1 cellular context compared by ENCODE assay signal in the genomic region with DNA sequence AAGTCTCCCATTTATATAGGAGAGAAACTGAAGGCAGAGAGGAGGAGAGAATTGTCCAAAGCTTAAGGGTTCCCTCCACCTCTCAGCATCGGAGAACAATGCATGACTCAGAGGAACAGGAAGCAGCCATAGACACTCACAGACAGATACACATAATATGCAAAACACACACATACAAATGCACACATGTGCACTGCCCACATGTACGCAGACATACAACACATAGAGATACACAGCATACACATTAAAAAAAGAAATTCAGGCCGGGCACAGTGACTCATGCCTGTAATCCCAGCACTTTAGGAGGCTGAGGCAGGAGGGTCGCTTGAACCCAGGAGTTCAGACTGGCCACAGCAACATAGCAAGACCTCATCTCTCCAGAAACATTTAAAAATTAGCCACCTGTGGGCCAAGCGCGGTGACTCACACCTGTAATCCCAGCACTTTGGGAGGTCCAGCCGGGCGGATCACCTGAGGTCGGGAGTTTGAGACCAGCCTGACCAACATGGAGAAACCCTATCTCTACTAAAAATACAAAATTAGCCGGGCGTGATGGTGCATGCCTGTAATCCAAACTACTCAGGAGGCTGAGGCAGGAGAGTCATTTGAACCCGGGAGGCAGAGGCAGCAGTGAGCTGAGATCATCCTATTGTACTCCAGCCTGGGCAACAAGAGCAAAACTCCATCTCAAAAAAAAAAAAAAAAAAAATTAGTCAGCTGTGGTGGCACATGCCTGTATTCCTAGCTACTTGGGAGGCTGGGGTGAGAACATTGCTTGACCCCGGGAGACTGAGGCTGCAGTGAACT.
TF ChIP-seq lines count a peak whose summit lies in the region.

No MANE protein-coding gene starts in this region.

TF ChIP-seq in WTC11, 78 proteins besides CTCF, POLR2A, EP300 and RAD21 (continued from another document):
- TF ChIP-seq, protein P1, sequence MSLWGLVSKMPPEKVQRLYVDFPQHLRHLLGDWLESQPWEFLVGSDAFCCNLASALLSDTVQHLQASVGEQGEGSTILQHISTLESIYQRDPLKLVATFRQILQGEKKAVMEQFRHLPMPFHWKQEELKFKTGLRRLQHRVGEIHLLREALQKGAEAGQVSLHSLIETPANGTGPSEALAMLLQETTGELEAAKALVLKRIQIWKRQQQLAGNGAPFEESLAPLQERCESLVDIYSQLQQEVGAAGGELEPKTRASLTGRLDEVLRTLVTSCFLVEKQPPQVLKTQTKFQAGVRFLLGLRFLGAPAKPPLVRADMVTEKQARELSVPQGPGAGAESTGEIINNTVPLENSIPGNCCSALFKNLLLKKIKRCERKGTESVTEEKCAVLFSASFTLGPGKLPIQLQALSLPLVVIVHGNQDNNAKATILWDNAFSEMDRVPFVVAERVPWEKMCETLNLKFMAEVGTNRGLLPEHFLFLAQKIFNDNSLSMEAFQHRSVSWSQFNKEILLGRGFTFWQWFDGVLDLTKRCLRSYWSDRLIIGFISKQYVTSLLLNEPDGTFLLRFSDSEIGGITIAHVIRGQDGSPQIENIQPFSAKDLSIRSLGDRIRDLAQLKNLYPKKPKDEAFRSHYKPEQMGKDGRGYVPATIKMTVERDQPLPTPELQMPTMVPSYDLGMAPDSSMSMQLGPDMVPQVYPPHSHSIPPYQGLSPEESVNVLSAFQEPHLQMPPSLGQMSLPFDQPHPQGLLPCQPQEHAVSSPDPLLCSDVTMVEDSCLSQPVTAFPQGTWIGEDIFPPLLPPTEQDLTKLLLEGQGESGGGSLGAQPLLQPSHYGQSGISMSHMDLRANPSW (CRISPR knock-in tag; conservative IDR thresholded peaks at IDR 0.05; ENCODE audit: low read depth) = no peak
- no peak for TF ChIP-seq TCF7 (CRISPR knock-in tag; IDR thresholded peaks at IDR 0.05; ENCODE audit: low read depth)
- no peak for TF ChIP-seq SMAD4 (CRISPR knock-in tag; IDR thresholded peaks at IDR 0.05)
- no peak for TF ChIP-seq ZNF138 (CRISPR knock-in tag; conservative IDR thresholded peaks at IDR 0.05)
- TF ChIP-seq ETV6 (CRISPR knock-in tag; IDR thresholded peaks at IDR 0.05) = no peak
- TF ChIP-seq, protein P2, sequence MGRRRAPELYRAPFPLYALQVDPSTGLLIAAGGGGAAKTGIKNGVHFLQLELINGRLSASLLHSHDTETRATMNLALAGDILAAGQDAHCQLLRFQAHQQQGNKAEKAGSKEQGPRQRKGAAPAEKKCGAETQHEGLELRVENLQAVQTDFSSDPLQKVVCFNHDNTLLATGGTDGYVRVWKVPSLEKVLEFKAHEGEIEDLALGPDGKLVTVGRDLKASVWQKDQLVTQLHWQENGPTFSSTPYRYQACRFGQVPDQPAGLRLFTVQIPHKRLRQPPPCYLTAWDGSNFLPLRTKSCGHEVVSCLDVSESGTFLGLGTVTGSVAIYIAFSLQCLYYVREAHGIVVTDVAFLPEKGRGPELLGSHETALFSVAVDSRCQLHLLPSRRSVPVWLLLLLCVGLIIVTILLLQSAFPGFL (CRISPR knock-in tag; IDR thresholded peaks at IDR 0.05; ENCODE audit: borderline replicate concordance) = no peak
- TF ChIP-seq SP1 (CRISPR knock-in tag; conservative IDR thresholded peaks at IDR 0.05) = no peak
- no peak for TF ChIP-seq ZNF671 (CRISPR knock-in tag; IDR thresholded peaks at IDR 0.05)
- TF ChIP-seq, protein P3, sequence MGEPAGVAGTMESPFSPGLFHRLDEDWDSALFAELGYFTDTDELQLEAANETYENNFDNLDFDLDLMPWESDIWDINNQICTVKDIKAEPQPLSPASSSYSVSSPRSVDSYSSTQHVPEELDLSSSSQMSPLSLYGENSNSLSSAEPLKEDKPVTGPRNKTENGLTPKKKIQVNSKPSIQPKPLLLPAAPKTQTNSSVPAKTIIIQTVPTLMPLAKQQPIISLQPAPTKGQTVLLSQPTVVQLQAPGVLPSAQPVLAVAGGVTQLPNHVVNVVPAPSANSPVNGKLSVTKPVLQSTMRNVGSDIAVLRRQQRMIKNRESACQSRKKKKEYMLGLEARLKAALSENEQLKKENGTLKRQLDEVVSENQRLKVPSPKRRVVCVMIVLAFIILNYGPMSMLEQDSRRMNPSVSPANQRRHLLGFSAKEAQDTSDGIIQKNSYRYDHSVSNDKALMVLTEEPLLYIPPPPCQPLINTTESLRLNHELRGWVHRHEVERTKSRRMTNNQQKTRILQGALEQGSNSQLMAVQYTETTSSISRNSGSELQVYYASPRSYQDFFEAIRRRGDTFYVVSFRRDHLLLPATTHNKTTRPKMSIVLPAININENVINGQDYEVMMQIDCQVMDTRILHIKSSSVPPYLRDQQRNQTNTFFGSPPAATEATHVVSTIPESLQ (CRISPR knock-in tag; IDR thresholded peaks at IDR 0.05) = no peak
- TF ChIP-seq FOXK1 (CRISPR knock-in tag; IDR thresholded peaks at IDR 0.05) = no peak
- no peak for TF ChIP-seq ZNF121 (CRISPR knock-in tag; IDR thresholded peaks at IDR 0.05)
TF ChIP-seq in WTC11: peak in this region for 0.
